18 cellular contexts compared by ENCODE assay signal in genomic region chr22:41777749-41778395, GRCh38. TPM values are rescaled to one million over a fixed set of nuclear protein-coding genes. Genes with fewer than 3 reads are reported as not detected.
A peak's percentile ranks its signal among the peaks of the same experiment; 100 is the strongest.
DNase-seq lines count a peak whose midpoint lies in the region; ATAC-seq, FAIRE-seq and TF ChIP-seq lines count a peak whose summit lies in the region.
"Had no signal": no experiment of that assay in that cellular context is flagged by ENCODE, and none has a peak within 500 bp of the region (broad histone marks: within the 10 kb centered on the region; RNA-seq: fewer than 3 reads in every experiment).

No MANE protein-coding gene starts in this region.

- H3K4me3 Mint-ChIP-seq in activated naive CD4-positive, alpha-beta T cell treated with anti-CD3 and anti-CD28 coated beads, Interleukin-2, amount 10 ng/mL, durations not matched to agents 7 days and 5 days = no peak overlapping the region
- no peak overlapping the region for H3K4me3 Mint-ChIP-seq in stimulated activated memory B cell treated with anti-CD40 and anti-IgM and Interleukin-4, amounts not matched to agents 10 μg/mL and 1 μg/mL and 100 μg/mL, for 72 hours
- H3K4me3 Mint-ChIP-seq: activated CD4-positive, alpha-beta T cell treated with anti-CD3 and anti-CD28 coated beads for 36 hours; stimulated activated naive B cell treated with anti-CD40 and anti-IgM and Interleukin-4, amounts not matched to agents 10 μg/mL and 1 μg/mL and 100 μg/mL, for 72 hours had no signal

- H3K27me3 Mint-ChIP-seq in activated naive CD4-positive, alpha-beta T cell treated with anti-CD3 and anti-CD28 coated beads, Interleukin-2, amount 10 ng/mL, durations not matched to agents 7 days and 5 days = peaks cover 21% of the 10 kb centered on the region
- no peaks in the 10 kb centered on the region for H3K27me3 Mint-ChIP-seq in stimulated activated memory B cell treated with anti-CD40 and anti-IgM and Interleukin-4, amounts not matched to agents 10 μg/mL and 1 μg/mL and 100 μg/mL, for 72 hours
- H3K27me3 Mint-ChIP-seq: activated CD4-positive, alpha-beta T cell treated with anti-CD3 and anti-CD28 coated beads for 36 hours had no signal

- TF ChIP-seq CTCF in GM12878 (IDR thresholded peaks at IDR 0.05 in 2 of 3, conservative IDR thresholded peaks at IDR 0.05 in 1 of 3; ENCODE audit: control insufficient read depth in 2 of 3, extremely low read depth in 1 of 3, insufficient read depth in 1 of 3, low read depth in 3 of 3, low read length in 3 of 3) = no peak

- no peak overlapping the region for H2AFZ ChIP-seq in GM12878 (ENCODE audit: control insufficient read depth, low read depth, low read length)

- no peaks in the 10 kb centered on the region for H3K9me3 ChIP-seq in GM12878 (replicated peaks; ENCODE audit: control insufficient read depth, insufficient read depth, low read length)
- H3K9me3 ChIP-seq: transverse colon had no signal

- H3K27ac ChIP-seq in GM12878 (ENCODE audit: control insufficient read depth, insufficient read depth) = no peak overlapping the region
- H3K27ac ChIP-seq: cardiac muscle cell, transverse colon had no signal

- TF ChIP-seq EP300 in GM12878 (IDR thresholded peaks at IDR 0.05; ENCODE audit: borderline replicate concordance in 1 of 2, control insufficient read depth in 1 of 2, low read depth in 2 of 2, low read length in 2 of 2) = no peak

- no peak for ATAC-seq in GM12878
- no peak for ATAC-seq in stimulated activated memory B cell treated with anti-CD40 and anti-IgM and Interleukin-4, amounts not matched to agents 10 μg/mL and 1 μg/mL and 100 μg/mL, for 72 hours
- no peak for ATAC-seq in Right ventricle myocardium superior (ENCODE audit: poor library complexity)
- ATAC-seq: activated CD4-positive, alpha-beta T cell treated with anti-CD3 and anti-CD28 coated beads for 36 hours; left lobe of liver; stimulated activated naive B cell treated with anti-CD40 and anti-IgM and Interleukin-4, amounts not matched to agents 10 μg/mL and 1 μg/mL and 100 μg/mL, for 72 hours had no signal

- intact Hi-C loops in GM12878 (cut with micrococcal nuclease; ENCODE audit: unreplicated experiment) (no loop called here), Right ventricle myocardium superior (cut with DNase I) (no loop called here)

- peaks cover 17% of the 10 kb centered on the region for H3K79me2 ChIP-seq in GM12878 (ENCODE audit: control insufficient read depth, insufficient read depth, low read length)

- no peak for TF ChIP-seq RAD21 in GM12878 (IDR thresholded peaks at IDR 0.05; ENCODE audit: insufficient read depth, low read depth, low read length)

- SMC1A ChIA-PET in GM12878 (lab: Charles Lee; ENCODE audit: uncharacterized antibody, unreplicated experiment) = interaction anchor here (0.8 kb wide), 1 partner anchor 27 kb away, joined by 3 read pairs; no protein-coding TSS in a partner anchor

- 57% methylated on average over 2 of the region's 2 CpGs for whole genome bisulfite sequencing in GM12878 (ENCODE audit: insufficient coverage, insufficient replicate concordance, low lambda C conversion rate, missing lambda C conversion rate)

- H3K4me3 ChIP-seq in GM12878 = no peak overlapping the region
- H3K4me3 ChIP-seq: cardiac muscle cell, transverse colon had no signal

- peaks cover 11% of the 10 kb centered on the region for H3K4me1 ChIP-seq in GM12878 (ENCODE audit: control insufficient read depth, insufficient read depth, low read length)

- H3K4me2 ChIP-seq in GM12878 (ENCODE audit: control insufficient read depth, insufficient read depth) = no peak overlapping the region

- BruUV-seq in GM12878 (replicated peaks; lab: Mats Ljungman, UMichigan) = no TSS peak

- peak overlapping the region; percentile 35 for H3K27ac Mint-ChIP-seq in activated naive CD4-positive, alpha-beta T cell treated with anti-CD3 and anti-CD28 coated beads, Interleukin-2, amount 10 ng/mL, durations not matched to agents 7 days and 5 days
- peak overlapping the region; percentile 61 for H3K27ac Mint-ChIP-seq in stimulated activated memory B cell treated with anti-CD40 and anti-IgM and Interleukin-4, amounts not matched to agents 10 μg/mL and 1 μg/mL and 100 μg/mL, for 72 hours
- H3K27ac Mint-ChIP-seq: activated CD4-positive, alpha-beta T cell treated with anti-CD3 and anti-CD28 coated beads for 36 hours; stimulated activated naive B cell treated with anti-CD40 and anti-IgM and Interleukin-4, amounts not matched to agents 10 μg/mL and 1 μg/mL and 100 μg/mL, for 72 hours had no signal

- no peak overlapping the region for H3K9ac ChIP-seq in GM12878 (ENCODE audit: control insufficient read depth, insufficient read depth, low read length)

- TF ChIP-seq POLR2A in GM12878 (IDR thresholded peaks at IDR 0.05; ENCODE audit: low read depth, low read length) = no peak

- no peaks in the 10 kb centered on the region for H4K20me1 ChIP-seq in GM12878 (ENCODE audit: control insufficient read depth, insufficient read depth)

- peaks cover 0 to 2% of the 10 kb centered on the region in 2 experiments; a peak in 2 of 4 replicates for H3K36me3 ChIP-seq in GM12878 (ENCODE audit: control insufficient read depth in 2 of 2, insufficient read depth in 2 of 2, low read length in 1 of 2)
- H3K36me3 ChIP-seq: cardiac muscle cell, transverse colon had no signal

- no peak for FAIRE-seq in GM12878 (lab: Jason Lieb, UNC)
- FAIRE-seq: H1 had no signal

- H3K36me3 Mint-ChIP-seq in activated naive CD4-positive, alpha-beta T cell treated with anti-CD3 and anti-CD28 coated beads, Interleukin-2, amount 10 ng/mL, durations not matched to agents 7 days and 5 days = peaks cover 1% of the 10 kb centered on the region
- H3K36me3 Mint-ChIP-seq in stimulated activated memory B cell treated with anti-CD40 and anti-IgM and Interleukin-4, amounts not matched to agents 10 μg/mL and 1 μg/mL and 100 μg/mL, for 72 hours = no peaks in the 10 kb centered on the region
- H3K36me3 Mint-ChIP-seq: stimulated activated naive B cell treated with anti-CD40 and anti-IgM and Interleukin-4, amounts not matched to agents 10 μg/mL and 1 μg/mL and 100 μg/mL, for 72 hours had no signal

- RAD21 ChIA-PET in GM12878 (lab: Charles Lee; ENCODE audit: unreplicated experiment) = interaction anchor here (1.0 kb wide), 1 partner anchor 85 kb away, joined by 5 read pairs; no protein-coding TSS in a partner anchor

- CTCF ChIA-PET in activated naive CD4-positive, alpha-beta T cell treated with anti-CD3 and anti-CD28 coated beads, Interleukin-2, amount 10 ng/mL, durations not matched to agents 7 days and 5 days (lab: Charles Lee) = interaction anchor here (0.9 kb wide), 1 partner anchor 9 kb away, joined by 4 read pairs; no protein-coding TSS in a partner anchor
- CTCF ChIA-PET in GM12878 (lab: Yijun Ruan, JAX) = interaction anchor here (0.8 to 2.9 kb wide), 4 partner anchors 10 to 93 kb away, joined by 3 to 7 read pairs (median 4); no protein-coding TSS in a partner anchor

- in situ Hi-C loops in GM12878 (cut with MboI) = no loop called here

- POLR2A ChIA-PET in GM12878 (lab: Charles Lee) = interaction anchor here (10.4 kb wide), 1 partner anchor 21 kb away, joined by 172 read pairs; the partner anchor contains the start of gene CCDC134

- no peaks in the 10 kb centered on the region for H3K9me3 Mint-ChIP-seq in activated naive CD4-positive, alpha-beta T cell treated with anti-CD3 and anti-CD28 coated beads, Interleukin-2, amount 10 ng/mL, durations not matched to agents 7 days and 5 days
- no peaks in the 10 kb centered on the region for H3K9me3 Mint-ChIP-seq in stimulated activated memory B cell treated with anti-CD40 and anti-IgM and Interleukin-4, amounts not matched to agents 10 μg/mL and 1 μg/mL and 100 μg/mL, for 72 hours
- H3K9me3 Mint-ChIP-seq: stimulated activated naive B cell treated with anti-CD40 and anti-IgM and Interleukin-4, amounts not matched to agents 10 μg/mL and 1 μg/mL and 100 μg/mL, for 72 hours had no signal

- no peaks in the 10 kb centered on the region for H3K27me3 ChIP-seq in GM12878 (replicated peaks in 1 of 2; ENCODE audit: control insufficient read depth in 2 of 2, insufficient read depth in 2 of 2, low read length in 1 of 2)
- H3K27me3 ChIP-seq: cardiac muscle cell, transverse colon had no signal

- DNase-seq in activated naive CD4-positive, alpha-beta T cell treated with anti-CD3 and anti-CD28 coated beads, Interleukin-2, amount 10 ng/mL, durations not matched to agents 7 days and 5 days = no peak
- no peak for DNase-seq in activated naive CD4-positive, alpha-beta T cell (lab: John Stamatoyannopoulos, UW)
- DNase-seq in MV-4-11 (lab: John Stamatoyannopoulos, UW) = peak; percentile 81
- no peak for DNase-seq in GM12878 (ENCODE audit: low read depth, low spot score)
- DNase-seq in Right ventricle myocardium superior = no peak
- no peak for DNase-seq in mucosa of gallbladder (ENCODE audit: low spot score)
- no peak for DNase-seq in T1000 (lab: John Stamatoyannopoulos, UW)
- DNase-seq: activated CD4-positive, alpha-beta T cell treated with anti-CD3 and anti-CD28 coated beads for 36 hours; erythroblast; NCI-H2029 treated with DMSO at 0.1 percent for 48 hours; occipital lobe; stimulated activated CD4-positive, alpha-beta T cell treated with anti-CD3 and anti-CD28 coated beads, Interleukin-15, amount 100 ng/mL, for 24 hours; stimulated activated naive B cell treated with anti-CD40 and anti-IgM and Interleukin-4, amounts not matched to agents 10 μg/mL and 1 μg/mL and 100 μg/mL, for 72 hours; transverse colon had no signal

- peaks cover 41% of the 10 kb centered on the region for H3K4me1 Mint-ChIP-seq in activated naive CD4-positive, alpha-beta T cell treated with anti-CD3 and anti-CD28 coated beads, Interleukin-2, amount 10 ng/mL, durations not matched to agents 7 days and 5 days
- peaks cover 31% of the 10 kb centered on the region for H3K4me1 Mint-ChIP-seq in stimulated activated memory B cell treated with anti-CD40 and anti-IgM and Interleukin-4, amounts not matched to agents 10 μg/mL and 1 μg/mL and 100 μg/mL, for 72 hours

RNA-seq across cellular contexts. Expression of gene CCDC134, which starts 22.6 kb away (rescaled TPM):
- 19.5 and 23.0 TPM in 2 replicates for total RNA-seq in GM12878 (2013; cell fraction: nucleolus; rRNA removed)
- 14.5 and 15.8 TPM in 2 replicates for total RNA-seq in GM12878 (2014; rRNA removed)
- total RNA-seq in GM12878 (2014; rRNA removed; fragmentation: Illumina TruSeq; extraction: Trizol) = 11.8 and 13.6 TPM in 2 replicates
- total RNA-seq in GM12878 (2021) = 18.2 and 19.3 TPM in 2 replicates
- 2.9 TPM for polyA plus RNA-seq in GM12878 (2011; ENCODE audit: low read depth)
- 4.7 and 8.2 TPM in 2 replicates for polyA plus RNA-seq in GM12878 (2011; rRNA removed)
- polyA plus RNA-seq in GM12878 (2011; cell fraction: cytosol; rRNA removed) = 12.0 and 15.1 TPM in 2 replicates
- 12.0 and 13.9 TPM in 2 replicates for polyA plus RNA-seq in GM12878 (2011; cell fraction: nucleus; rRNA removed)
- polyA plus RNA-seq in GM12878 (2012) = 4.8 and 5.4 TPM in 2 replicates
- polyA plus RNA-seq in GM12878 (2014; fragmentation: Illumina TruSeq; extraction: Trizol) = 9.1 and 10.6 TPM in 2 replicates
- 1 to 10 TPM in 1 of 2 experiments, under 1 TPM in 1; 0.35 to 1.2 TPM for polyA plus RNA-seq in GM12878 (2014; fragmentation: Nextera tagmentation; extraction: Ambion mirVana)
- polyA plus RNA-seq in GM12878 (2014; rRNA removed) = 10.7 and 14.0 TPM in 2 replicates
- 10 to 100 TPM; 12.8 to 14.4 TPM for polyA plus RNA-seq in GM12878 (2016; fragmentation: Nextera tagmentation; extraction: Ambion mirVana)
- 22.6 and 41.9 TPM in 2 replicates for polyA minus RNA-seq in GM12878 (2011; rRNA and poly(A)+ RNA removed)
- 11.0 and 13.6 TPM in 2 replicates for polyA minus RNA-seq in GM12878 (2011; cell fraction: cytosol; rRNA and poly(A)+ RNA removed)
- 7.3 and 9.1 TPM in 2 replicates for polyA minus RNA-seq in GM12878 (2011; cell fraction: nucleus; rRNA and poly(A)+ RNA removed)
- total RNA-seq in Right ventricle myocardium superior = 4.0 TPM
- total RNA-seq in mucosa of gallbladder = 10.2 TPM

RNA-seq across cellular contexts. Expression of gene SREBF2, which starts 55.0 kb away (rescaled TPM):
- total RNA-seq in GM12878 (2013; cell fraction: nucleolus; rRNA removed) = 537 and 614 TPM in 2 replicates
- 62.9 and 75.3 TPM in 2 replicates for total RNA-seq in GM12878 (2014; rRNA removed)
- total RNA-seq in GM12878 (2014; rRNA removed; fragmentation: Illumina TruSeq; extraction: Trizol) = 52.2 and 56.3 TPM in 2 replicates
- 171 and 177 TPM in 2 replicates for total RNA-seq in GM12878 (2021)
- 105 TPM for polyA plus RNA-seq in GM12878 (2011; ENCODE audit: low read depth)
- polyA plus RNA-seq in GM12878 (2011; rRNA removed) = 94.7 and 124 TPM in 2 replicates
- polyA plus RNA-seq in GM12878 (2011; cell fraction: cytosol; rRNA removed) = 139 and 162 TPM in 2 replicates
- 458 and 495 TPM in 2 replicates for polyA plus RNA-seq in GM12878 (2011; cell fraction: nucleus; rRNA removed)
- 149 and 160 TPM in 2 replicates for polyA plus RNA-seq in GM12878 (2012)
- polyA plus RNA-seq in GM12878 (2014; fragmentation: Illumina TruSeq; extraction: Trizol) = 144 and 150 TPM in 2 replicates
- 1 to 10 TPM; 2.4 to 3.6 TPM for polyA plus RNA-seq in GM12878 (2014; fragmentation: Nextera tagmentation; extraction: Ambion mirVana)
- polyA plus RNA-seq in GM12878 (2014; rRNA removed) = 160 and 184 TPM in 2 replicates
- 10 to 100 TPM; 73.8 to 82.3 TPM for polyA plus RNA-seq in GM12878 (2016; fragmentation: Nextera tagmentation; extraction: Ambion mirVana)
- 180 and 262 TPM in 2 replicates for polyA minus RNA-seq in GM12878 (2011; rRNA and poly(A)+ RNA removed)
- polyA minus RNA-seq in GM12878 (2011; cell fraction: cytosol; rRNA and poly(A)+ RNA removed) = 77.4 and 82.9 TPM in 2 replicates
- 89.6 and 141 TPM in 2 replicates for polyA minus RNA-seq in GM12878 (2011; cell fraction: nucleus; rRNA and poly(A)+ RNA removed)
- total RNA-seq in Right ventricle myocardium superior = 75.2 TPM
- total RNA-seq in mucosa of gallbladder = 257 TPM
